ENCODE assay signal across 26 cellular contexts in the genomic region with DNA sequence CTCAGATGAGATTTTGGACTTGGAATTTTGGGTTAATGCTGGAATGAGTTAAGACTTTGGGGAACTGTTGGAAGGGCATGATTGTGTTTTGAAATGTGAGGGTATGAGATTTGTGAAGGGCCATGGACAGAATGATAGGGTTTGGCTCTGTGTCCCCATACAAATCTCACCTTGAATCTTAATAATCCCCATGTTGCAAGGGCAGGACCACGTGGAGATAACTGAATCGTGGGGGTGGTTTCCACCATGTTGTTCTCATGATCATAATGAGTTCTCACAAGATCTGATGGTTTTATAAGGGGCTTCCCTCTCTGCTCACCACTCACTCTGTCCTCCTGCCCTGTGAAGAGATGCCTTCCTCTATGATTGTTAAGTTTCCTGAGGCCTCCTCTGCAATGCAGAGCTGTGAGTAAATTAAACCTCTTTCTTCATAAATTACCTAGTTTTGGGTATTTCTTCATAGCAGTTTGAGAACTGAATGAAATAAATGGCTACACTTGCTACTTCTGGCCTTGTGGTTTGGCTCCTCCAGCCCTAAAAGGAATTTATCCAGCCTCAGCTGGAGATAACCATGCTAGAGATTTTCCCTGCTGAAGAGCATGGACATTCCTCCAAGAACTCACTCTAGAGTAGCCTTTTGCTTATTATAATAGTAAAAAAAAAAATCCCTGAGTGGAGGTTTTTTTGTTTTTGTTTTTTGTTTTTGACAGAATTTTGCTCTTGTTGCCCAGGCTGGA.
A peak's percentile ranks its signal among the peaks of the same experiment; 100 is the strongest.
DNase-seq lines count a peak whose midpoint lies in the region; ATAC-seq, FAIRE-seq and TF ChIP-seq lines count a peak whose summit lies in the region.
"Had no signal": no experiment of that assay in that cellular context is flagged by ENCODE, and none has a peak within 500 bp of the region (broad histone marks: within the 10 kb centered on the region; RNA-seq: fewer than 3 reads in every experiment).

No MANE protein-coding gene starts in this region.

- POLR2A ChIA-PET in IMR-90 (lab: Charles Lee; ENCODE audit: unreplicated experiment): no interaction called here

- H2BK5ac ChIP-seq in IMR-90 (ENCODE audit: low read depth, low read length, poor library complexity, severe bottlenecking): no peak overlapping the region

- no peak overlapping the region for H3K27ac ChIP-seq in IMR-90 (ENCODE audit: insufficient read depth, low read length)
- no peak overlapping the region for H3K27ac ChIP-seq in brain microvascular endothelial cell
- H3K27ac ChIP-seq: RWPE1, SK-N-MC had no signal

- no peak for TF ChIP-seq CTCF in AG09309 (IDR thresholded peaks at IDR 0.05; ENCODE audit: control insufficient read depth, insufficient read depth, low read depth, low read length, missing control alignments)
- no peak for TF ChIP-seq CTCF in IMR-90 (conservative IDR thresholded peaks at IDR 0.05; ENCODE audit: low read depth, low read length)
- no peak for TF ChIP-seq CTCF in brain microvascular endothelial cell (IDR thresholded peaks at IDR 0.05; ENCODE audit: low read depth, low read length, missing control alignments)
- TF ChIP-seq CTCF in fibroblast of the aortic adventitia (IDR thresholded peaks at IDR 0.05; ENCODE audit: insufficient read depth, low read length): no peak

- no peak overlapping the region for H4K8ac ChIP-seq in IMR-90 (ENCODE audit: low read depth in 2 of 2, low read length in 2 of 2)

- no CpG with 5 or more reads among the region's 2 CpGs for WGBS in IMR-90 (ENCODE audit: extremely low coverage in 2 of 2, insufficient read length in 1 of 2), 2 experiments

- no peaks in the 10 kb centered on the region for H3K79me1 ChIP-seq in IMR-90 (ENCODE audit: low read depth in 1 of 2, low read length in 2 of 2)

- no peak for FAIRE-seq in urothelium cell line (lab: Jason Lieb, UNC)
- FAIRE-seq: D721Med, HTR-8/SVneo had no signal

- no peak overlapping the region for H2AFZ ChIP-seq in IMR-90 (replicated peaks; ENCODE audit: low read length, poor library complexity)

- no peak overlapping the region for H3K4me2 ChIP-seq in IMR-90 (ENCODE audit: low read depth, low read length)

- no peak overlapping the region for H3K14ac ChIP-seq in IMR-90 (replicated peaks; ENCODE audit: low read depth, low read length)

- H2AK5ac ChIP-seq in IMR-90 (ENCODE audit: low read depth, low read length): no peak overlapping the region

- no peak overlapping the region for H3K4ac ChIP-seq in IMR-90 (ENCODE audit: low read depth, low read length)

- TF ChIP-seq POLR2A in IMR-90 (IDR thresholded peaks at IDR 0.05; ENCODE audit: low read depth, low read length): no peak

- no peaks in the 10 kb centered on the region for H3K9me3 ChIP-seq in IMR-90 (ENCODE audit: control insufficient read depth, insufficient read depth, low read length)

- TF ChIP-seq RAD21 in IMR-90 (IDR thresholded peaks at IDR 0.05; ENCODE audit: low read length): no peak

- CTCF ChIA-PET in IMR-90 (lab: Yijun Ruan, JAX): no interaction called here

- no peak for ATAC-seq in IMR-90 (ENCODE audit: low read depth)
- ATAC-seq in GM21717 (IDR thresholded peaks at IDR 0.05; ENCODE audit: unreplicated experiment): no peak
- ATAC-seq: HCT116 had no signal

- no peak overlapping the region for H3K9ac ChIP-seq in IMR-90 (ENCODE audit: low read depth, low read length)

- intact Hi-C loops in IMR-90 (cut with micrococcal nuclease): no loop called here
- intact Hi-C loops in head of caudate nucleus (cut with DNase I): no loop called here

- dilution Hi-C loops in IMR-90 (cut with HindIII; ENCODE audit: low sequenced_read_pairs, unreplicated experiment): no loop called here

- no peak overlapping the region for H3K23ac ChIP-seq in IMR-90 (ENCODE audit: low read depth, low read length)

- no TSS peak for BruUV-seq in IMR-90 (replicated peaks; lab: Mats Ljungman, UMichigan)

- H4K5ac ChIP-seq in IMR-90 (ENCODE audit: low read depth, low read length): no peak overlapping the region

- no peaks in the 10 kb centered on the region for H3K4me1 ChIP-seq in IMR-90 (ENCODE audit: control insufficient read depth, insufficient read depth, low read length)

- H3K18ac ChIP-seq in IMR-90 (ENCODE audit: low read depth, low read length): no peak overlapping the region

- no peaks in the 10 kb centered on the region for H3K9me1 ChIP-seq in IMR-90 (ENCODE audit: insufficient read depth, low read length)

- DNase-seq in AG09309 (ENCODE audit: low read depth) (peak; percentile 21), IMR-90 (peak; percentile 59), brain microvascular endothelial cell (peak; percentile 28), fibroblast of the aortic adventitia (ENCODE audit: low read depth) (peak; percentile 76), head of caudate nucleus (no peak), urothelium cell line (ENCODE audit: low spot score) (no peak), ureter (ENCODE audit: low spot score) (no peak)
- DNase-seq: 8988T; DMS53; EL; GF-D8; MV-4-11; NCI-H1105 treated with DMSO at 0.1 percent for 48 hours; NCI-H2081; NCI-H2171; NCI-H345; NCI-H524; NCI-H774; NK-92 treated with Interleukin-12 subunit alpha and Interleukin-12 subunit beta, amount 100 ng/mL, for 24 hours; SHP77 treated with DMSO at 0.1 percent for 48 hours had no signal

- H2BK120ac ChIP-seq in IMR-90 (ENCODE audit: low read depth, low read length): no peak overlapping the region

- no peak overlapping the region for H2BK20ac ChIP-seq in IMR-90 (ENCODE audit: low read depth, low read length)

- no peak overlapping the region for H2AK9ac ChIP-seq in IMR-90 (replicated peaks; ENCODE audit: low read depth, low read length, poor library complexity)

- H3K27me3 ChIP-seq in IMR-90 (ENCODE audit: control insufficient read depth, insufficient read depth, low read length) (no peaks in the 10 kb centered on the region; the same call in 1 of the 2 replicates), brain microvascular endothelial cell (replicated peaks) (no peaks in the 10 kb centered on the region)

- no peak overlapping the region for H3K56ac ChIP-seq in IMR-90 (ENCODE audit: extremely low read depth, insufficient read depth, low read length)

- in situ Hi-C loops in IMR-90 (cut with MboI; ENCODE audit: low sequenced_read_pairs) (no loop called here), brain microvascular endothelial cell (cut with HindIII; ENCODE audit: low pct_ligation_motif_present, low sequenced_read_pairs) (no loop called here)

- H3K36me3 ChIP-seq in IMR-90 (ENCODE audit: control insufficient read depth, insufficient read depth, low read length) (no peaks in the 10 kb centered on the region), brain microvascular endothelial cell (replicated peaks) (no peaks in the 10 kb centered on the region)

- no peak overlapping the region for H3K4me3 ChIP-seq in AG09309 (ENCODE audit: control insufficient read depth, low read depth, low read length)
- no peak overlapping the region for H3K4me3 ChIP-seq in IMR-90 (ENCODE audit: insufficient read depth, low read depth, low read length)
- H3K4me3 ChIP-seq in brain microvascular endothelial cell (ENCODE audit: low read depth, low read length): no peak overlapping the region
- no peak overlapping the region for H3K4me3 ChIP-seq in fibroblast of the aortic adventitia (ENCODE audit: low read depth, low read length)
- H3K4me3 ChIP-seq: SK-N-MC had no signal

- H4K20me1 ChIP-seq in IMR-90 (ENCODE audit: insufficient read depth, low read length): no peaks in the 10 kb centered on the region

- H4K91ac ChIP-seq in IMR-90 (ENCODE audit: insufficient read depth, low read depth, low read length): no peak overlapping the region

- H2BK15ac ChIP-seq in IMR-90 (ENCODE audit: low read depth, low read length): no peak overlapping the region

TF ChIP-seq in IMR-90, 13 proteins besides CTCF, POLR2A, EP300 and RAD21:
- TF ChIP-seq MAZ (IDR thresholded peaks at IDR 0.05; ENCODE audit: borderline replicate concordance, low read depth, low read length) (no peak), RFX5 (IDR thresholded peaks at IDR 0.05; ENCODE audit: low read depth, low read length) (no peak), CEBPB (IDR thresholded peaks at IDR 0.05; ENCODE audit: low read depth, low read length) (no peak)
- TF ChIP-seq, protein P1, sequence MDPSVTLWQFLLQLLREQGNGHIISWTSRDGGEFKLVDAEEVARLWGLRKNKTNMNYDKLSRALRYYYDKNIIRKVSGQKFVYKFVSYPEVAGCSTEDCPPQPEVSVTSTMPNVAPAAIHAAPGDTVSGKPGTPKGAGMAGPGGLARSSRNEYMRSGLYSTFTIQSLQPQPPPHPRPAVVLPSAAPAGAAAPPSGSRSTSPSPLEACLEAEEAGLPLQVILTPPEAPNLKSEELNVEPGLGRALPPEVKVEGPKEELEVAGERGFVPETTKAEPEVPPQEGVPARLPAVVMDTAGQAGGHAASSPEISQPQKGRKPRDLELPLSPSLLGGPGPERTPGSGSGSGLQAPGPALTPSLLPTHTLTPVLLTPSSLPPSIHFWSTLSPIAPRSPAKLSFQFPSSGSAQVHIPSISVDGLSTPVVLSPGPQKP (IDR thresholded peaks at IDR 0.05; ENCODE audit: borderline replicate concordance, low read depth, low read length): no peak

Comparison
In these comparisons a context has a peak if more than half of its experiments do, and no peak if none do; other contexts are left out.
1. DNase-seq: peak in AG09309 (single experiment), IMR-90 (single experiment), brain microvascular endothelial cell (single experiment) and fibroblast of the aortic adventitia (single experiment); none in head of caudate nucleus (0 of 42), urothelium cell line (single experiment) and ureter (single experiment).